ENCODE assay signal across 16 cellular contexts in genomic region chr19:46812898-46813569, GRCh38. TPM values are rescaled to one million over a fixed set of nuclear protein-coding genes. Genes with fewer than 3 reads are reported as not detected.
DNase-seq lines count a peak whose midpoint lies in the region; ATAC-seq and TF ChIP-seq lines count a peak whose summit lies in the region.
"Had no signal": no experiment of that assay in that cellular context is flagged by ENCODE, and none has a peak within 500 bp of the region (broad histone marks: within the 10 kb centered on the region; RNA-seq: fewer than 3 reads in every experiment).

No MANE protein-coding gene starts in this region.

- H3K27me3 Mint-ChIP-seq in type B pancreatic cell = no peaks in the 10 kb centered on the region

- CTCF ChIA-PET in OCI-LY7 (lab: Charles Lee; ENCODE audit: unreplicated experiment) = no interaction called here

- peak; percentile 37 for ATAC-seq in Right ventricle myocardium inferior
- ATAC-seq: T-cell had no signal

- H3K36me3 ChIP-seq in cardiac muscle cell (no peaks in the 10 kb centered on the region), osteoblast (ENCODE audit: insufficient read depth, low read length) (no peaks in the 10 kb centered on the region), OCI-LY7 (ENCODE audit: insufficient read depth, low read length) (no peaks in the 10 kb centered on the region)
- H3K36me3 ChIP-seq: brain microvascular endothelial cell, transverse colon had no signal

- H3K4me3 ChIP-seq in cardiac muscle cell (no peak overlapping the region), osteoblast (ENCODE audit: insufficient read depth, low read length) (no peak overlapping the region), OCI-LY7 (ENCODE audit: low read depth, low read length, poor library complexity, severe bottlenecking) (no peak overlapping the region)
- H3K4me3 ChIP-seq: GM23248, transverse colon had no signal

- no peaks in the 10 kb centered on the region for H3K9me3 Mint-ChIP-seq in type B pancreatic cell
- H3K9me3 Mint-ChIP-seq: T-cell had no signal

- no TSS peak for BruUV-seq in OCI-LY7 (replicated peaks; lab: Mats Ljungman, UMichigan)

- H3K4me2 ChIP-seq in osteoblast (ENCODE audit: insufficient read depth, low read length) (no peak overlapping the region), OCI-LY7 (ENCODE audit: low read length) (no peak overlapping the region)

- intact Hi-C loops in Right ventricle myocardium inferior (cut with DNase I) = no loop called here
- intact Hi-C loops in cardiac septum (cut with DNase I) = no loop called here
- intact Hi-C loops in OCI-LY7 (cut with micrococcal nuclease; ENCODE audit: unreplicated experiment) = no loop called here

- H3K79me2 ChIP-seq in osteoblast (ENCODE audit: insufficient read depth, low read length) (no peaks in the 10 kb centered on the region), OCI-LY7 (ENCODE audit: insufficient read depth, low read depth, low read length) (no peaks in the 10 kb centered on the region)

- H3K27me3 ChIP-seq in cardiac muscle cell (no peaks in the 10 kb centered on the region), osteoblast (ENCODE audit: insufficient read depth, low read length) (no peaks in the 10 kb centered on the region)
- H3K27me3 ChIP-seq: brain microvascular endothelial cell, transverse colon had no signal

- DNase-seq in Right ventricle myocardium inferior (ENCODE audit: missing footprints) (no peak), cardiac septum (ENCODE audit: low spot score) (no peak), cardiac muscle cell (ENCODE audit: low read depth in 1 of 2, low spot score in 1 of 2) (peak in 1 of 2 donors; percentile 29), osteoblast (ENCODE audit: insufficient read length, low spot score, missing footprints) (peak; percentile 75), type B pancreatic cell (ENCODE audit: extremely low spot score, unreplicated experiment) (no peak), OCI-LY7 (ENCODE audit: low spot score) (no peak)
- DNase-seq in central memory CD4-positive, alpha-beta T cell = no peak
- no peak for DNase-seq in activated CD4-positive, CD25-positive, alpha-beta regulatory T cell treated with anti-CD3 and anti-CD28 coated beads, Interleukin-2, amount 50 U/mL, for 72 hours
- DNase-seq: ACHN; activated CD4-positive, alpha-beta T cell treated with anti-CD3 and anti-CD28 coated beads, Interleukin-2, amount 50 U/mL, for 4 hours; activated effector memory CD4-positive, alpha-beta T cell treated with Interleukin-2 at 50 U/mL for 16 hours; GM23248; NCI-H1930; T-cell; transverse colon had no signal

- no peaks in the 10 kb centered on the region for H3K9me2 ChIP-seq in OCI-LY7 (ENCODE audit: insufficient read depth, low read length)

- H3K4me1 ChIP-seq in cardiac muscle cell (ENCODE audit: low read depth) = no peaks in the 10 kb centered on the region
- H3K4me1 ChIP-seq in osteoblast (ENCODE audit: insufficient read depth, low read length) = no peaks in the 10 kb centered on the region
- H3K4me1 ChIP-seq in OCI-LY7 (ENCODE audit: insufficient read depth, low read length, poor library complexity, severe bottlenecking) = no peaks in the 10 kb centered on the region

- POLR2A ChIA-PET in OCI-LY7 (lab: Charles Lee) = no interaction called here

- H2AFZ ChIP-seq in osteoblast (ENCODE audit: low read length) = no peak overlapping the region
- no peak overlapping the region for H2AFZ ChIP-seq in OCI-LY7 (ENCODE audit: low read length)
- H2AFZ ChIP-seq: GM23248 had no signal

- H3K36me3 Mint-ChIP-seq in type B pancreatic cell = no peaks in the 10 kb centered on the region
- H3K36me3 Mint-ChIP-seq: T-cell had no signal

- no peak overlapping the region for H3K4me3 Mint-ChIP-seq in type B pancreatic cell
- H3K4me3 Mint-ChIP-seq: T-cell had no signal

- peaks cover 12% of the 10 kb centered on the region for H3K4me1 Mint-ChIP-seq in type B pancreatic cell (ENCODE audit: unreplicated experiment)
- H3K4me1 Mint-ChIP-seq: T-cell had no signal

- H3K9me3 ChIP-seq in cardiac muscle cell (ENCODE audit: low read depth) (no peaks in the 10 kb centered on the region), osteoblast (ENCODE audit: low read depth, low read length) (no peaks in the 10 kb centered on the region), OCI-LY7 (ENCODE audit: low read length) (no peaks in the 10 kb centered on the region)
- H3K9me3 ChIP-seq: transverse colon had no signal

- TF ChIP-seq CTCF in cardiac muscle cell (IDR thresholded peaks at IDR 0.05; ENCODE audit: low read depth, low read length) = no peak
- TF ChIP-seq CTCF in osteoblast (IDR thresholded peaks at IDR 0.05; ENCODE audit: extremely low read depth, low read depth, low read length) = no peak
- TF ChIP-seq CTCF in type B pancreatic cell (conservative IDR thresholded peaks at IDR 0.05) = no peak
- no peak for TF ChIP-seq CTCF in OCI-LY7 (conservative IDR thresholded peaks at IDR 0.05; ENCODE audit: low read length)

- H3K27ac Mint-ChIP-seq in type B pancreatic cell = no peak overlapping the region
- H3K27ac Mint-ChIP-seq: T-cell had no signal

- peak overlapping the region; percentile 25 for H3K27ac ChIP-seq in cardiac muscle cell
- H3K27ac ChIP-seq in osteoblast (ENCODE audit: low read depth, low read length) = no peak overlapping the region
- no peak overlapping the region for H3K27ac ChIP-seq in OCI-LY7 (ENCODE audit: low read depth, low read length, poor library complexity, severe bottlenecking)
- H3K27ac ChIP-seq: brain microvascular endothelial cell, GM23248 had no signal

- H4K20me1 ChIP-seq in osteoblast (ENCODE audit: insufficient read depth, low read length) = no peaks in the 10 kb centered on the region
- H4K20me1 ChIP-seq in OCI-LY7 (ENCODE audit: insufficient read depth, low read length) = no peaks in the 10 kb centered on the region

RNA-seq across cellular contexts. Expression of gene SLC1A5, which starts 24.6 kb away (rescaled TPM):
- total RNA-seq in Right ventricle myocardium inferior (10.1 TPM), cardiac septum (6.8 TPM), cardiac muscle cell (37.9 and 63.6 TPM in 2 replicates), osteoblast (274 and 354 TPM in 2 replicates), type B pancreatic cell (ENCODE audit: low replicate concordance) (91.4 and 137 TPM in 2 replicates), OCI-LY7 (2022) (161 and 167 TPM in 2 replicates)
- 43.0 and 64.9 TPM in 2 replicates for polyA plus RNA-seq in cardiac muscle cell
- total RNA-seq in OCI-LY7 (2014; rRNA removed; shearing (Covaris generic)) = 111 and 145 TPM in 2 replicates

RNA-seq across cellular contexts. Expression of gene AP2S1, which starts 37.6 kb away (rescaled TPM):
- 94.7 TPM for total RNA-seq in Right ventricle myocardium inferior
- 77.3 TPM for total RNA-seq in cardiac septum
- total RNA-seq in cardiac muscle cell = 76.5 and 139 TPM in 2 replicates
- 206 and 260 TPM in 2 replicates for polyA plus RNA-seq in cardiac muscle cell
- 117 and 136 TPM in 2 replicates for total RNA-seq in osteoblast
- total RNA-seq in type B pancreatic cell (ENCODE audit: low replicate concordance) = 128 and 135 TPM in 2 replicates
- 105 and 110 TPM in 2 replicates for total RNA-seq in OCI-LY7 (2014; rRNA removed; shearing (Covaris generic))
- total RNA-seq in OCI-LY7 (2022) = 79.3 and 88.2 TPM in 2 replicates

RNA-seq across cellular contexts. Expression of gene ARHGAP35, which starts 47.8 kb away (rescaled TPM):
- 64.4 TPM for total RNA-seq in Right ventricle myocardium inferior
- total RNA-seq in cardiac septum = 93.0 TPM
- total RNA-seq in cardiac muscle cell = 31.6 and 36.9 TPM in 2 replicates
- 15.9 and 19.8 TPM in 2 replicates for polyA plus RNA-seq in cardiac muscle cell
- 76.0 and 82.2 TPM in 2 replicates for total RNA-seq in osteoblast
- 54.1 and 72.3 TPM in 2 replicates for total RNA-seq in type B pancreatic cell (ENCODE audit: low replicate concordance)
- total RNA-seq in OCI-LY7 (2014; rRNA removed; shearing (Covaris generic)) = 22.5 and 26.5 TPM in 2 replicates
- 42.2 and 44.4 TPM in 2 replicates for total RNA-seq in OCI-LY7 (2022)
